In genomic region chr4:83221897-83222441, GRCh38 we compare ENCODE assay signal across 14 cellular contexts.
DNase-seq lines count a peak whose midpoint lies in the region; ATAC-seq, FAIRE-seq and TF ChIP-seq lines count a peak whose summit lies in the region.
"Had no signal": no experiment of that assay in that cellular context is flagged by ENCODE, and none has a peak within 500 bp of the region (broad histone marks: within the 10 kb centered on the region; RNA-seq: fewer than 3 reads in every experiment).

No MANE protein-coding gene starts in this region.

- in situ Hi-C loops in HepG2 (cut with HindIII; ENCODE audit: extremely low pct_ligation_motif_present, low pct_unique_long_range_greater_than_20kb), result no loop called here

- no peaks in the 10 kb centered on the region for H3K9me3 Mint-ChIP-seq in CD4-positive, alpha-beta memory T cell
- H3K9me3 Mint-ChIP-seq: nephron had no signal

- peaks cover 59% of the 10 kb centered on the region for H3K4me1 ChIP-seq in CD4-positive, alpha-beta memory T cell (ENCODE audit: insufficient read depth, low read length)
- peaks cover 11% of the 10 kb centered on the region for H3K4me1 ChIP-seq in body of pancreas
- no peaks in the 10 kb centered on the region for H3K4me1 ChIP-seq in HepG2 (ENCODE audit: insufficient read depth, low read length)

- H4K20me1 ChIP-seq in HepG2 (ENCODE audit: insufficient read depth, low read length), result no peaks in the 10 kb centered on the region

- CTCF ChIA-PET in CD4-positive, alpha-beta memory T cell (lab: Charles Lee; ENCODE audit: partially characterized antibody), result interaction anchor here (1.3 to 12.1 kb wide), 4 partner anchors 29 to 138 kb away, joined by 3 to 125 read pairs (median 7); partner anchors contain the start of gene PLAC8
- CTCF ChIA-PET in HepG2 (lab: Yijun Ruan, JAX; ENCODE audit: low intra/inter-chr PET ratio, low total read pairs), result no interaction called here

- 94 to 95% methylated on average over 6 of the region's 6 CpGs for WGBS in body of pancreas, 2 donors
- 84% methylated on average over 4 of the region's 6 CpGs for WGBS in HepG2 (ENCODE audit: low lambda C conversion rate)

- no peaks in the 10 kb centered on the region for H3K79me2 ChIP-seq in HepG2 (ENCODE audit: insufficient read depth, low read length)

- peaks cover 0 to 2% of the 10 kb centered on the region in 2 donors for H3K27me3 Mint-ChIP-seq in CD4-positive, alpha-beta memory T cell

- no peaks in the 10 kb centered on the region for H3K27me3 ChIP-seq in CD4-positive, alpha-beta memory T cell (ENCODE audit: insufficient read depth, low read length)
- H3K27me3 ChIP-seq in body of pancreas, result no peaks in the 10 kb centered on the region
- no peaks in the 10 kb centered on the region for H3K27me3 ChIP-seq in HepG2 (ENCODE audit: control insufficient read depth in 1 of 2, insufficient read depth in 2 of 2, low read length in 2 of 2)

- no peak for DNase-seq in CD4-positive, alpha-beta memory T cell
- no peak for DNase-seq in frontal cortex (ENCODE audit: low spot score in 2 of 2)
- DNase-seq in body of pancreas, result no peak
- no peak for DNase-seq in HuH-7 (ENCODE audit: low spot score)
- DNase-seq in HepG2 (ENCODE audit: low spot score), result no peak
- DNase-seq: DND-41; NK-92 treated with Interleukin-12 subunit alpha and Interleukin-12 subunit beta, amount 100 ng/mL, for 24 hours; stimulated activated CD4-positive, alpha-beta T cell treated with anti-CD3 and anti-CD28 coated beads, Interleukin-12 subunit alpha, Interleukin-12 subunit beta, amount 100 ng/mL, for 4 hours had no signal

- no peak overlapping the region for H3K4me3 ChIP-seq in CD4-positive, alpha-beta memory T cell (ENCODE audit: low read length in 2 of 2)
- H3K4me3 ChIP-seq in body of pancreas, result no peak overlapping the region
- H3K4me3 ChIP-seq in HepG2 (replicated peaks in 1 of 3; ENCODE audit: insufficient read depth in 1 of 3, low read depth in 2 of 3, low read length in 3 of 3), result no peak overlapping the region

- H3K4me2 ChIP-seq in HepG2 (ENCODE audit: low read depth, low read length), result no peak overlapping the region

- H3K27ac ChIP-seq in CD4-positive, alpha-beta memory T cell (ENCODE audit: low read depth, low read length), result no peak overlapping the region
- no peak overlapping the region for H3K27ac ChIP-seq in body of pancreas
- H3K27ac ChIP-seq in HepG2 (ENCODE audit: extremely low read length, insufficient read depth, low read length), result no peak overlapping the region
- H3K27ac ChIP-seq: epithelial cell of prostate had no signal

- peaks cover 38 to 64% (median 50%) of the 10 kb centered on the region in 4 donors for H3K4me1 Mint-ChIP-seq in CD4-positive, alpha-beta memory T cell
- H3K4me1 Mint-ChIP-seq: nephron had no signal

- no peak overlapping the region for H3K4me3 Mint-ChIP-seq in CD4-positive, alpha-beta memory T cell
- H3K4me3 Mint-ChIP-seq: nephron had no signal

- no peak for TF ChIP-seq POLR2A in body of pancreas (IDR thresholded peaks at IDR 0.05)
- TF ChIP-seq POLR2A in HepG2 (IDR thresholded peaks at IDR 0.05; ENCODE audit: insufficient read depth in 1 of 2, low read depth in 2 of 2, low read length in 2 of 2), result no peak

- TF ChIP-seq CTCF in body of pancreas (IDR thresholded peaks at IDR 0.05), result no peak
- no peak for TF ChIP-seq CTCF in HepG2 (CRISPR knock-in tag; IDR thresholded peaks at IDR 0.05)

- H3K27ac Mint-ChIP-seq in CD4-positive, alpha-beta memory T cell, result peak overlapping the region in 4 of 7 donors; percentile 8 to 81 (median 64)
- H3K27ac Mint-ChIP-seq: nephron had no signal

- H2AFZ ChIP-seq in HepG2 (ENCODE audit: low read length), result no peak overlapping the region

- BruUV-seq in HepG2 (replicated peaks; lab: Mats Ljungman, UMichigan), result no TSS peak

- ATAC-seq in GM19324 (IDR thresholded peaks at IDR 0.05; ENCODE audit: low FRiP score, unreplicated experiment) (peak; percentile 39), HG02759 (IDR thresholded peaks at IDR 0.05; ENCODE audit: unreplicated experiment) (peak; percentile 43), HG03457 (IDR thresholded peaks at IDR 0.05; ENCODE audit: unreplicated experiment) (peak; percentile 32), body of pancreas (no peak), HepG2 (no peak)

- no peak for TF ChIP-seq RAD21 in HepG2 (CRISPR knock-in tag; IDR thresholded peaks at IDR 0.05)

- no peaks in the 10 kb centered on the region for H3K36me3 Mint-ChIP-seq in CD4-positive, alpha-beta memory T cell

- no peak for TF ChIP-seq EP300 in HepG2 (IDR thresholded peaks at IDR 0.05; ENCODE audit: low read depth in 2 of 2, low read length in 2 of 2)
- TF ChIP-seq EP300 in HepG2 (CRISPR knock-in tag; IDR thresholded peaks at IDR 0.05; ENCODE audit: borderline replicate concordance), result no peak

- H3K9ac ChIP-seq in HepG2 (ENCODE audit: insufficient read depth, low read depth, low read length), result no peak overlapping the region

- POLR2A ChIA-PET in CD4-positive, alpha-beta memory T cell (lab: Charles Lee; ENCODE audit: partially characterized antibody), result interaction anchor here (0.5 to 1.6 kb wide), 3 partner anchors 11 to 108 kb away, joined by 3 read pairs; no protein-coding TSS in a partner anchor
- POLR2A ChIA-PET in HepG2 (lab: Yijun Ruan, JAX), result no interaction called here

- no peaks in the 10 kb centered on the region for H3K9me3 ChIP-seq in CD4-positive, alpha-beta memory T cell (ENCODE audit: control insufficient read depth in 1 of 2, low read length in 2 of 2)
- H3K9me3 ChIP-seq in body of pancreas, result no peaks in the 10 kb centered on the region
- H3K9me3 ChIP-seq in HepG2 (ENCODE audit: low read length), result no peaks in the 10 kb centered on the region

- no peaks in the 10 kb centered on the region for H3K36me3 ChIP-seq in CD4-positive, alpha-beta memory T cell (ENCODE audit: insufficient read depth, low read length)
- H3K36me3 ChIP-seq in body of pancreas (replicated peaks in 1 of 2; ENCODE audit: insufficient read depth in 1 of 2, low read depth in 2 of 2), result no peaks in the 10 kb centered on the region
- H3K36me3 ChIP-seq in HepG2 (replicated peaks in 1 of 2; ENCODE audit: control insufficient read depth in 1 of 2, insufficient read depth in 2 of 2, low read length in 2 of 2), result no peaks in the 10 kb centered on the region

- intact Hi-C loops in CD4-positive, alpha-beta memory T cell (cut with micrococcal nuclease), result no loop called here
- intact Hi-C loops in body of pancreas (cut with DNase I) (no loop called here), HepG2 (cut with micrococcal nuclease; ENCODE audit: unreplicated experiment) (no loop called here)

- FAIRE-seq in frontal cortex (lab: Jason Lieb, UNC), result no peak
- FAIRE-seq in HepG2 (lab: Jason Lieb, UNC), result no peak
- FAIRE-seq: H54 had no signal

TF ChIP-seq in HepG2, 621 proteins besides CTCF, POLR2A, EP300 and RAD21:
- TF ChIP-seq REL (CRISPR knock-in tag; conservative IDR thresholded peaks at IDR 0.05) (no peak), ZNF569 (CRISPR knock-in tag; IDR thresholded peaks at IDR 0.05; ENCODE audit: borderline replicate concordance) (no peak), ISX (CRISPR knock-in tag; conservative IDR thresholded peaks at IDR 0.05) (no peak), HMG20B (CRISPR knock-in tag; conservative IDR thresholded peaks at IDR 0.05) (no peak)
TF ChIP-seq in HepG2: peak in this region for 0.

Comparison
In these comparisons a context has a peak if more than half of its experiments do, and no peak if none do; other contexts are left out.
1. ATAC-seq: peak in GM19324 (single experiment), HG02759 (single experiment) and HG03457 (single experiment); none in body of pancreas (single experiment) and HepG2 (single experiment).